In genomic region chr16:79870016-79870886, GRCh38 we compare ENCODE assay signal across 1 cellular context.
TF ChIP-seq lines count a peak whose summit lies in the region.

No MANE protein-coding gene starts in this region.

TF ChIP-seq in K562, 482 proteins besides CTCF, POLR2A, EP300 and RAD21 (continued from another document and continues in another):
- TF ChIP-seq THRB (CRISPR knock-in tag; conservative IDR thresholded peaks at IDR 0.05) = no peak
- no peak for TF ChIP-seq ASH1L (IDR thresholded peaks at IDR 0.05; ENCODE audit: borderline replicate concordance, low read depth, partially characterized antibody)
- no peak for TF ChIP-seq PTTG1 (tag; IDR thresholded peaks at IDR 0.05; ENCODE audit: low read depth)
- peak; percentile 23; the same call in 1 of the 2 replicates for TF ChIP-seq ZNF583 (CRISPR knock-in tag; IDR thresholded peaks at IDR 0.05)
- TF ChIP-seq FOXK2 (conservative IDR thresholded peaks at IDR 0.05 in 1 of 2, IDR thresholded peaks at IDR 0.05 in 1 of 2; ENCODE audit: low read depth in 2 of 2) = no peak
- 0 out of 2 replicates have a peak, but pooled peaks have one; percentile 24 for TF ChIP-seq GABPB2 (CRISPR knock-in tag; conservative IDR thresholded peaks at IDR 0.05)
- TF ChIP-seq SMARCB1 (IDR thresholded peaks at IDR 0.05; ENCODE audit: insufficient read length, low read depth) = no peak
- TF ChIP-seq LCOR (CRISPR knock-in tag; IDR thresholded peaks at IDR 0.05) = no peak
- 0 out of 2 replicates have a peak, but pooled peaks have one; percentile 49 for TF ChIP-seq REST (CRISPR knock-in tag; IDR thresholded peaks at IDR 0.05; ENCODE audit: low read depth)
- TF ChIP-seq THAP12 (CRISPR knock-in tag; IDR thresholded peaks at IDR 0.05) = 0 out of 2 replicates have a peak, but pooled peaks have one; percentile 49
- no peak for TF ChIP-seq ZNF318 (IDR thresholded peaks at IDR 0.05; ENCODE audit: borderline replicate concordance in 1 of 2, low read depth in 1 of 2)
- no peak for TF ChIP-seq BACH1 (tag; IDR thresholded peaks at IDR 0.05)
- no peak; the same call in 1 of the 2 replicates for TF ChIP-seq ZNF197 (CRISPR knock-in tag; IDR thresholded peaks at IDR 0.05; ENCODE audit: low read depth)
- peak; percentile 31; the same call in 1 of the 2 replicates for TF ChIP-seq ZSCAN32 (CRISPR knock-in tag; IDR thresholded peaks at IDR 0.05)
- TF ChIP-seq FOXJ2 (tag; IDR thresholded peaks at IDR 0.05) = no peak
- no peak for TF ChIP-seq PATZ1 (CRISPR knock-in tag; IDR thresholded peaks at IDR 0.05; ENCODE audit: borderline replicate concordance)
- TF ChIP-seq CBFB (CRISPR knock-in tag; IDR thresholded peaks at IDR 0.05) = no peak
- TF ChIP-seq MIER1 (IDR thresholded peaks at IDR 0.05; ENCODE audit: low read depth) = no peak
- TF ChIP-seq RUNX1 (IDR thresholded peaks at IDR 0.05; ENCODE audit: low read depth) = no peak
- TF ChIP-seq FIP1L1 (IDR thresholded peaks at IDR 0.05; ENCODE audit: low read depth, low read length, poor library complexity, severe bottlenecking) = no peak
- peak; percentile 76 for TF ChIP-seq ATF3 (IDR thresholded peaks at IDR 0.05)
- no peak for TF ChIP-seq ATF3 (CRISPR knock-in tag; conservative IDR thresholded peaks at IDR 0.05)
- TF ChIP-seq CTBP1 (IDR thresholded peaks at IDR 0.05; ENCODE audit: borderline replicate concordance) = no peak
- no peak for TF ChIP-seq ZNF133 (CRISPR knock-in tag; IDR thresholded peaks at IDR 0.05)
- TF ChIP-seq SMAD4 (CRISPR knock-in tag; conservative IDR thresholded peaks at IDR 0.05) = peak; percentile 49; the same call in 1 of the 2 replicates
- TF ChIP-seq ZFP30 (CRISPR knock-in tag; IDR thresholded peaks at IDR 0.05; ENCODE audit: borderline replicate concordance) = no peak
- no peak for TF ChIP-seq KHSRP (IDR thresholded peaks at IDR 0.05)
- no peak for TF ChIP-seq RFX1 (IDR thresholded peaks at IDR 0.05)
- no peak for TF ChIP-seq SUPT5H (IDR thresholded peaks at IDR 0.05)
- TF ChIP-seq ZNF232 (CRISPR knock-in tag; IDR thresholded peaks at IDR 0.05) = no peak
- TF ChIP-seq CREB5 (CRISPR knock-in tag; IDR thresholded peaks at IDR 0.05) = no peak
- TF ChIP-seq NCOR1 (IDR thresholded peaks at IDR 0.05) = no peak
- TF ChIP-seq GTF2E2 (tag; IDR thresholded peaks at IDR 0.05) = peak; percentile 67; the same call in 1 of the 2 replicates
- no peak for TF ChIP-seq THRAP3 (IDR thresholded peaks at IDR 0.05; ENCODE audit: borderline replicate concordance)
- TF ChIP-seq SMAD1 (IDR thresholded peaks at IDR 0.05; ENCODE audit: low read depth, low read length, partially characterized antibody) = no peak
- TF ChIP-seq POLR2AphosphoS5 (IDR thresholded peaks at IDR 0.05; ENCODE audit: control insufficient read depth, insufficient read depth, low read depth, low read length) = no peak
- no peak for TF ChIP-seq TAL1 (IDR thresholded peaks at IDR 0.05)
- TF ChIP-seq ZBTB34 (CRISPR knock-in tag; IDR thresholded peaks at IDR 0.05) = no peak
- no peak for TF ChIP-seq HMG20A (CRISPR knock-in tag; conservative IDR thresholded peaks at IDR 0.05)
- no peak for TF ChIP-seq ZNF12 (CRISPR knock-in tag; IDR thresholded peaks at IDR 0.05)
- TF ChIP-seq DDX20 (tag; IDR thresholded peaks at IDR 0.05; ENCODE audit: low read depth) = no peak
- no peak for TF ChIP-seq RBM17 (IDR thresholded peaks at IDR 0.05; ENCODE audit: borderline replicate concordance, low read depth, low read length)
